Comparison of ENCODE assay signal across 26 cellular contexts in genomic region chr16:71574702-71575101, GRCh38. TPM values are rescaled to one million over a fixed set of nuclear protein-coding genes. Genes with fewer than 3 reads are reported as not detected.
"Had no signal": no experiment of that assay in that cellular context is flagged by ENCODE, and none has a peak within 500 bp of the region (broad histone marks: within the 10 kb centered on the region; RNA-seq: fewer than 3 reads in every experiment).

No MANE protein-coding gene starts in this region.

- H3K4me1 ChIP-seq: SJCRH30 had no signal

- FAIRE-seq: K562 had no signal

- DNase-seq: Kasumi-1, MM.1S, NCI-H1092 treated with DMSO at 0.1 percent for 48 hours, NCI-H1436, NCI-H187, NCI-H2029, NCI-H2081 treated with DMSO at 0.1 percent for 48 hours, NCI-H2171, NCI-H226, NCI-H446, NCI-H510A, NCI-H524 treated with DMSO at 0.1 percent for 48 hours, NCI-H69, NCI-H774, OCI-M1, PC-9, Peyer's patch, SHP77 treated with DMSO at 0.1 percent for 48 hours, SJCRH30 had no signal

- H3K9me3 ChIP-seq: Peyer's patch, SJCRH30 had no signal

- H3K27ac ChIP-seq: KMS-11, PC-9, SJCRH30 had no signal

- H3K27ac Mint-ChIP-seq: IgD-negative memory B cell had no signal

- H3K27me3 ChIP-seq: Peyer's patch, SJCRH30 had no signal

- H3K36me3 ChIP-seq: Peyer's patch, SJCRH30 had no signal

- H3K9ac ChIP-seq: KMS-11 had no signal

- H2AFZ ChIP-seq: PC-9 had no signal

- ATAC-seq: K562, Right ventricle myocardium inferior, SK-N-SH treated with all-trans-retinoic acid at 6 μM for 48 hours had no signal

- H3K4me2 ChIP-seq: KMS-11, PC-9 had no signal

- H3K27me3 Mint-ChIP-seq: IgD-negative memory B cell had no signal

- H3K4me3 ChIP-seq: K562, PC-9, Peyer's patch, SJCRH30 had no signal

- H3K9me3 Mint-ChIP-seq: IgD-negative memory B cell had no signal

RNA-seq across cellular contexts. Expression of gene TAT, which starts 2.2 kb away (rescaled TPM):
- total RNA-seq: M059J, Right ventricle myocardium inferior, RPMI7951, SJCRH30 had no signal
- polyA plus RNA-seq: IgD-negative memory B cell had no signal

RNA-seq across cellular contexts. Expression of gene CHST4, which starts 48.5 kb away (rescaled TPM):
- total RNA-seq: Peyer's patch, Right ventricle myocardium inferior, RPMI7951 had no signal
- polyA plus RNA-seq: IgD-negative memory B cell, K562 had no signal

RNA-seq across cellular contexts. Expression of gene MARVELD3, which starts 51.3 kb away (rescaled TPM):
- total RNA-seq: K562, M059J, Right ventricle myocardium inferior, RPMI7951 had no signal
- polyA plus RNA-seq: IgD-negative memory B cell had no signal
